In genomic region chr18:12929477-12930083, GRCh38 we compare ENCODE assay signal across 1 cellular context.
TF ChIP-seq lines count a peak whose summit lies in the region.

No MANE protein-coding gene starts in this region.

TF ChIP-seq in SK-N-SH, 30 proteins besides CTCF, POLR2A, EP300 and RAD21 (continued from another document):
- no peak for TF ChIP-seq ZBTB33 (IDR thresholded peaks at IDR 0.05; ENCODE audit: borderline replicate concordance, low read depth)
- no peak for TF ChIP-seq SIN3A (IDR thresholded peaks at IDR 0.05; ENCODE audit: borderline replicate concordance, low read depth, low read length)
- TF ChIP-seq USF1 (IDR thresholded peaks at IDR 0.05; ENCODE audit: borderline replicate concordance, low read depth): no peak
- no peak for TF ChIP-seq GABPA (IDR thresholded peaks at IDR 0.05; ENCODE audit: low read depth)
- no peak for TF ChIP-seq TCF12 (IDR thresholded peaks at IDR 0.05)
- no peak for TF ChIP-seq TAF1 (IDR thresholded peaks at IDR 0.05; ENCODE audit: borderline replicate concordance, low read depth, low read length)
- no peak for TF ChIP-seq RFX5 (IDR thresholded peaks at IDR 0.05; ENCODE audit: low read length)
- TF ChIP-seq JUND (IDR thresholded peaks at IDR 0.05): no peak
- no peak for TF ChIP-seq EZH2phosphoT487 (IDR thresholded peaks at IDR 0.05; ENCODE audit: borderline replicate concordance, low read depth)
- no peak for TF ChIP-seq GATA2 (CRISPR knock-in tag; IDR thresholded peaks at IDR 0.05)
